ENCODE assay signal across 12 cellular contexts in the genomic region with DNA sequence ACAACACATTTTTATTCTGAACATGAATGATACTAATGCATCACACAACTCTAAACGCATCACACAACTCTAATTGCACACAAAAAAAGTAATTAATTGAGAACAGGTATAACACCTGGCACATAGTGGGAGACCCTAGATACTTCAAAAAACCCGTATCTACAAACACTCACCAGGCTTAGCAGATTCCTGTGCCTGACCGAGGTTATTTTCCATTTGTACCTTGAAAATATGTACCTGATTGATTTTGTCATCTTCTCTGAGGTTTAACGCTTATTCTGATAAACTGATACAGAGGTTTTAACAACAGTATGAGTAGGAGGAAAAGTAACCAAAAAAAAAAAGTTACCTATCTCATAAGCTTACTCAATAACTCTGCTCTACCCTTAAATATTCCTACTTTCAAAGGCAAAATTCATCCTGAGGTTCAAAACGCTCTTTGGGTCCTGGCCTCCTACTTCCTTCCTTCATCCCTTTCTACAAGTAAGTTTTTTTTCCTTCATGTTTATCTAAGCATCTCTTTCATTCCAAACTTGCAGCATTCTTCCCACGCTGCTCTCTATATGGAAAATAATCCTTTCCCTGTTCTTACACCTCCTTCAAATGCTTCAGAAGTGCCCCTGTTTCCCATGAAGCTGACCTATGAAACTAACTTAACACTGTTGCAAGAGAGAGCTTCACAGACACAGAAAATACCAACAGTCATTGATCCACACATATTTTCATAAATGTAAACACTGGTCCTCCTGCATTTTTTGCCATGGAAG.
A peak's percentile ranks its signal among the peaks of the same experiment; 100 is the strongest.
DNase-seq lines count a peak whose midpoint lies in the region; ATAC-seq and TF ChIP-seq lines count a peak whose summit lies in the region.
"Had no signal": no experiment of that assay in that cellular context is flagged by ENCODE, and none has a peak within 500 bp of the region (broad histone marks: within the 10 kb centered on the region; RNA-seq: fewer than 3 reads in every experiment).

No MANE protein-coding gene starts in this region.

- H3K27me3 ChIP-seq in adipocyte (replicated peaks; ENCODE audit: control insufficient read depth, insufficient read depth, low read length) (no peaks in the 10 kb centered on the region), neutrophil (no peaks in the 10 kb centered on the region)
- H3K27me3 ChIP-seq: body of pancreas had no signal

- intact Hi-C loops in Calu3 (cut with micrococcal nuclease; ENCODE audit: unreplicated experiment) = loop anchor here (10.0 kb wide), 1 partner anchor 219 kb away; no protein-coding TSS in a partner anchor

- H3K9me3 ChIP-seq in adipocyte (ENCODE audit: control insufficient read depth, low read length) = no peaks in the 10 kb centered on the region
- no peaks in the 10 kb centered on the region for H3K9me3 ChIP-seq in neutrophil
- H3K9me3 ChIP-seq: body of pancreas had no signal

- BruUV-seq in Calu3 (replicated peaks; lab: Mats Ljungman, UMichigan) = no TSS peak

- H3K4me1 Mint-ChIP-seq in Calu3 (ENCODE audit: low read depth, unreplicated experiment) (peaks cover 62% of the 10 kb centered on the region), IgD-negative memory B cell (peaks cover 90 to 94% (median 93%) of the 10 kb centered on the region in 3 donors)

- H3K36me3 ChIP-seq in adipocyte (ENCODE audit: control insufficient read depth, insufficient read depth, low read length, severe bottlenecking) (peaks cover 18% of the 10 kb centered on the region), neutrophil (peaks cover 12% of the 10 kb centered on the region)

- H3K4me3 Mint-ChIP-seq in Calu3 (ENCODE audit: low read depth, unreplicated experiment) (no peak overlapping the region), IgD-negative memory B cell (peak overlapping the region; percentile 95 to 98 (median 98))

- H3K4me3 ChIP-seq in adipocyte (ENCODE audit: low read length) (no peak overlapping the region), neutrophil (ENCODE audit: low read depth in 1 of 2, low read length in 1 of 2) (no peak overlapping the region)
- H3K4me3 ChIP-seq: body of pancreas had no signal

- no peak overlapping the region for H3K9ac ChIP-seq in adipocyte (ENCODE audit: low read length)

- CTCF ChIA-PET in Calu3 (lab: Charles Lee) = no interaction called here

- H3K9me3 Mint-ChIP-seq in Calu3 (ENCODE audit: low read depth, unreplicated experiment) (no peaks in the 10 kb centered on the region), IgD-negative memory B cell (no peaks in the 10 kb centered on the region)

- H3K27ac Mint-ChIP-seq in Calu3 (ENCODE audit: unreplicated experiment) (peak overlapping the region; percentile 12), IgD-negative memory B cell (peak overlapping the region; percentile 72 to 86 (median 76))

- H3K36me3 Mint-ChIP-seq in Calu3 (ENCODE audit: insufficient read depth, unreplicated experiment) (peaks cover 5% of the 10 kb centered on the region), IgD-negative memory B cell (peaks cover 10% of the 10 kb centered on the region)

- DNase-seq in Calu3 = no peak
- peak; percentile 53 for DNase-seq in adipocyte (ENCODE audit: low read depth)
- no peak for DNase-seq in DMS53 (lab: John Stamatoyannopoulos, UW)
- no peak for DNase-seq in RPMI8226
- no peak for DNase-seq in NCI-H1105 (lab: John Stamatoyannopoulos, UW)
- DNase-seq: activated CD4-positive, alpha-beta T cell treated with anti-CD3 and anti-CD28 coated beads, Interleukin-2, amount 50 U/mL, for 4 hours; body of pancreas; NCI-H1436; NCI-H774 had no signal

- H3K4me1 ChIP-seq in adipocyte (ENCODE audit: control insufficient read depth, insufficient read depth, low read length) (peaks cover 77% of the 10 kb centered on the region), neutrophil (ENCODE audit: control insufficient read depth in 1 of 2, insufficient read depth in 1 of 2, low read depth in 1 of 2, low read length in 1 of 2) (peaks cover 23 to 66% of the 10 kb centered on the region in 2 experiments)

- H3K27me3 Mint-ChIP-seq in Calu3 (ENCODE audit: unreplicated experiment) (no peaks in the 10 kb centered on the region), IgD-negative memory B cell (no peaks in the 10 kb centered on the region)

- no peak for TF ChIP-seq CTCF in Calu3 (IDR thresholded peaks at IDR 0.05; ENCODE audit: unreplicated experiment)
- no peak for TF ChIP-seq CTCF in neutrophil (IDR thresholded peaks at IDR 0.05)

- no peak for ATAC-seq in GM18519 (IDR thresholded peaks at IDR 0.05; ENCODE audit: low FRiP score, unreplicated experiment)
- ATAC-seq: body of pancreas had no signal

- peak overlapping the region; percentile 7 for H3K27ac ChIP-seq in neutrophil
- H3K27ac ChIP-seq: body of pancreas had no signal
